In the genomic region with DNA sequence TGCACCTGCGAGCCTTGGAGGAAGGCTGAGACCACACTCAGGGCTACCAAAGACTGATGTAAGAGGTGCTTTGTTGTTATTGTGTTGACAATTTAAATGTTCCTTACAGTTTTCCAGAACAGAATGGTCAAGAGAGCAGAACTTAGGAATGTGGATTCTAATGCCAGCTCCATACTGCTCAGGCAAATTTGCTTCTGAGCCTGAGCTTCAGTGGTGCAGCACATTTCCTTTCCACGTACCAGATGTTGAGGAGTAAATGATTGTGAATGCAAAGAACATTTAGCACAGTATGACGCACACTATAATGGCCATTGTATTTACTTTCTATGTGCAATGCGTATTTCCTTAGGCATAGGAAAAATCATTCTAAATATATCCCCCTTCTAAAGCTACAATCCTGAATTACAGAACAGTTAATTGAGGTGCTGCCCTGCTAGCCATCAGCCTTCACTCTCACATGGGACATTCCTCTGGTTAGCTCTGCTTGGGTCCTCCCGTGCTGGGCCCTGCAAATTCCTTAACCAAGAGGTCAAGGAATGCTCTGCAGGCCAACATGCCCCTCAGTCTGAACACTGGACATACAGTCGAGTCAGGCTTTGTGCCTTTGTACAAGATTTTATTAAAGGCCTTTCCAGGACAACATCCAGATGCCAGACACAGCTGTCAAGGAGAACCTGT, we compare ENCODE assay signal across 2 cellular contexts.
TF ChIP-seq lines count a peak whose summit lies in the region.

No MANE protein-coding gene starts in this region.

TF ChIP-seq in GM23338, 12 proteins besides CTCF, POLR2A, EP300 and RAD21:
- no peak for TF ChIP-seq JUNB (IDR thresholded peaks at IDR 0.05; ENCODE audit: unreplicated experiment)

TF ChIP-seq in endothelial cell of umbilical vein, 7 proteins besides CTCF, POLR2A, EP300 and RAD21:
- TF ChIP-seq, protein P1, sequence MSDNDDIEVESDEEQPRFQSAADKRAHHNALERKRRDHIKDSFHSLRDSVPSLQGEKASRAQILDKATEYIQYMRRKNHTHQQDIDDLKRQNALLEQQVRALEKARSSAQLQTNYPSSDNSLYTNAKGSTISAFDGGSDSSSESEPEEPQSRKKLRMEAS (IDR thresholded peaks at IDR 0.05; ENCODE audit: insufficient read depth, insufficient read length), result no peak
- TF ChIP-seq POLR2AphosphoS5 (IDR thresholded peaks at IDR 0.05; ENCODE audit: insufficient read depth, low read depth, low read length), result no peak
- peak; percentile 20 for TF ChIP-seq JUN (IDR thresholded peaks at IDR 0.05; ENCODE audit: borderline replicate concordance, insufficient read depth, insufficient read length, low read depth)
TF ChIP-seq in endothelial cell of umbilical vein: peak in this region for 1.
